ENCODE assay signal across 1 cellular context in the genomic region with DNA sequence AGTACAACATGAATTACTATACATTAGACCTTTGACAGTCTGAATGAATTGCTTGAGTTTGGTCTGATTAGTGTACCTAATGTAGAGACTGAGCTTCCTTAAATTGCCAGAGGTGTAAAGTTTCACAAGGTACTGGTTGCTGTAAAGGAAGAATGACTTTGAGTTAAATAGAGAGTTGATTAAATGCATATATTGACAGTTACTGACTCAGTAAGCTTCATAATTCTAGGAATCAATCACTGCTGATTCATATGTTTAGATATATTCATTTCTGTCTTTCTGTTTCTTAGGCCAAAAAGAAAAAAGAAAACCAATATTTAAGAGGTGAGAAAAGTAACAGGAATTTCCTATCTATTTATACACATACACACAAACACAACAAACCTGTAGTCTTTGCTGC.
A peak's percentile ranks its signal among the peaks of the same experiment; 100 is the strongest.
TF ChIP-seq lines count a peak whose summit lies in the region.

No MANE protein-coding gene starts in this region.

TF ChIP-seq in GM12878, 131 proteins besides CTCF, POLR2A, EP300 and RAD21 (continued from another document and continues in another):
- TF ChIP-seq, protein P1, sequence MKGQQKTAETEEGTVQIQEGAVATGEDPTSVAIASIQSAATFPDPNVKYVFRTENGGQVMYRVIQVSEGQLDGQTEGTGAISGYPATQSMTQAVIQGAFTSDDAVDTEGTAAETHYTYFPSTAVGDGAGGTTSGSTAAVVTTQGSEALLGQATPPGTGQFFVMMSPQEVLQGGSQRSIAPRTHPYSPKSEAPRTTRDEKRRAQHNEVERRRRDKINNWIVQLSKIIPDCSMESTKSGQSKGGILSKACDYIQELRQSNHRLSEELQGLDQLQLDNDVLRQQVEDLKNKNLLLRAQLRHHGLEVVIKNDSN (IDR thresholded peaks at IDR 0.05; ENCODE audit: borderline replicate concordance, extremely low read length, insufficient read depth, low read depth, low read length), result no peak
- TF ChIP-seq EZH2 (IDR thresholded peaks at IDR 0.05; ENCODE audit: borderline replicate concordance, control insufficient read depth, low read depth, low read length), result no peak
- TF ChIP-seq HDGF (IDR thresholded peaks at IDR 0.05), result no peak
- TF ChIP-seq GABPA (IDR thresholded peaks at IDR 0.05; ENCODE audit: low read depth), result peak; percentile 82
- TF ChIP-seq BACH1 (IDR thresholded peaks at IDR 0.05; ENCODE audit: borderline replicate concordance), result no peak
- TF ChIP-seq, protein P2, sequence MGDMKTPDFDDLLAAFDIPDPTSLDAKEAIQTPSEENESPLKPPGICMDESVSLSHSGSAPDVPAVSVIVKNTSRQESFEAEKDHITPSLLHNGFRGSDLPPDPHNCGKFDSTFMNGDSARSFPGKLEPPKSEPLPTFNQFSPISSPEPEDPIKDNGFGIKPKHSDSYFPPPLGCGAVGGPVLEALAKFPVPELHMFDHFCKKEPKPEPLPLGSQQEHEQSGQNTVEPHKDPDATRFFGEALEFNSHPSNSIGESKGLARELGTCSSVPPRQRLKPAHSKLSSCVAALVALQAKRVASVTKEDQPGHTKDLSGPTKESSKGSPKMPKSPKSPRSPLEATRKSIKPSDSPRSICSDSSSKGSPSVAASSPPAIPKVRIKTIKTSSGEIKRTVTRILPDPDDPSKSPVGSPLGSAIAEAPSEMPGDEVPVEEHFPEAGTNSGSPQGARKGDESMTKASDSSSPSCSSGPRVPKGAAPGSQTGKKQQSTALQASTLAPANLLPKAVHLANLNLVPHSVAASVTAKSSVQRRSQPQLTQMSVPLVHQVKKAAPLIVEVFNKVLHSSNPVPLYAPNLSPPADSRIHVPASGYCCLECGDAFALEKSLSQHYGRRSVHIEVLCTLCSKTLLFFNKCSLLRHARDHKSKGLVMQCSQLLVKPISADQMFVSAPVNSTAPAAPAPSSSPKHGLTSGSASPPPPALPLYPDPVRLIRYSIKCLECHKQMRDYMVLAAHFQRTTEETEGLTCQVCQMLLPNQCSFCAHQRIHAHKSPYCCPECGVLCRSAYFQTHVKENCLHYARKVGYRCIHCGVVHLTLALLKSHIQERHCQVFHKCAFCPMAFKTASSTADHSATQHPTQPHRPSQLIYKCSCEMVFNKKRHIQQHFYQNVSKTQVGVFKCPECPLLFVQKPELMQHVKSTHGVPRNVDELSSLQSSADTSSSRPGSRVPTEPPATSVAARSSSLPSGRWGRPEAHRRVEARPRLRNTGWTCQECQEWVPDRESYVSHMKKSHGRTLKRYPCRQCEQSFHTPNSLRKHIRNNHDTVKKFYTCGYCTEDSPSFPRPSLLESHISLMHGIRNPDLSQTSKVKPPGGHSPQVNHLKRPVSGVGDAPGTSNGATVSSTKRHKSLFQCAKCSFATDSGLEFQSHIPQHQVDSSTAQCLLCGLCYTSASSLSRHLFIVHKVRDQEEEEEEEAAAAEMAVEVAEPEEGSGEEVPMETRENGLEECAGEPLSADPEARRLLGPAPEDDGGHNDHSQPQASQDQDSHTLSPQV (IDR thresholded peaks at IDR 0.05), result no peak
- TF ChIP-seq SUPT20H (IDR thresholded peaks at IDR 0.05; ENCODE audit: borderline replicate concordance, control insufficient read depth, low read depth, low read length), result no peak
- TF ChIP-seq POLR2AphosphoS2 (IDR thresholded peaks at IDR 0.05; ENCODE audit: low read depth, low read length), result no peak
- TF ChIP-seq CHD4 (IDR thresholded peaks at IDR 0.05), result no peak
- peak; percentile 95 for TF ChIP-seq MEF2A (IDR thresholded peaks at IDR 0.05; ENCODE audit: insufficient read depth, low read depth, low read length)
- TF ChIP-seq CHD1 (IDR thresholded peaks at IDR 0.05; ENCODE audit: low read depth, low read length), result no peak
- TF ChIP-seq SP1 (IDR thresholded peaks at IDR 0.05; ENCODE audit: low read depth, low read length), result no peak
- TF ChIP-seq, protein P3, sequence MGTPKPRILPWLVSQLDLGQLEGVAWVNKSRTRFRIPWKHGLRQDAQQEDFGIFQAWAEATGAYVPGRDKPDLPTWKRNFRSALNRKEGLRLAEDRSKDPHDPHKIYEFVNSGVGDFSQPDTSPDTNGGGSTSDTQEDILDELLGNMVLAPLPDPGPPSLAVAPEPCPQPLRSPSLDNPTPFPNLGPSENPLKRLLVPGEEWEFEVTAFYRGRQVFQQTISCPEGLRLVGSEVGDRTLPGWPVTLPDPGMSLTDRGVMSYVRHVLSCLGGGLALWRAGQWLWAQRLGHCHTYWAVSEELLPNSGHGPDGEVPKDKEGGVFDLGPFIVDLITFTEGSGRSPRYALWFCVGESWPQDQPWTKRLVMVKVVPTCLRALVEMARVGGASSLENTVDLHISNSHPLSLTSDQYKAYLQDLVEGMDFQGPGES (IDR thresholded peaks at IDR 0.05), result no peak
- TF ChIP-seq RB1 (IDR thresholded peaks at IDR 0.05; ENCODE audit: borderline replicate concordance), result no peak
- TF ChIP-seq SIN3A (IDR thresholded peaks at IDR 0.05; ENCODE audit: low read depth, low read length), result no peak
- TF ChIP-seq TARDBP (IDR thresholded peaks at IDR 0.05; ENCODE audit: borderline replicate concordance), result 0 out of 2 replicates have a peak, but pooled peaks have one; percentile 20
- TF ChIP-seq BMI1 (IDR thresholded peaks at IDR 0.05; ENCODE audit: borderline replicate concordance), result 0 out of 2 replicates have a peak, but pooled peaks have one; percentile 37
- TF ChIP-seq SRF (IDR thresholded peaks at IDR 0.05; ENCODE audit: low read depth in 2 of 2, low read length in 2 of 2), result peak in 1 of 2 experiments; percentile 70; a peak in 1 of 4 replicates
- TF ChIP-seq, protein P4, sequence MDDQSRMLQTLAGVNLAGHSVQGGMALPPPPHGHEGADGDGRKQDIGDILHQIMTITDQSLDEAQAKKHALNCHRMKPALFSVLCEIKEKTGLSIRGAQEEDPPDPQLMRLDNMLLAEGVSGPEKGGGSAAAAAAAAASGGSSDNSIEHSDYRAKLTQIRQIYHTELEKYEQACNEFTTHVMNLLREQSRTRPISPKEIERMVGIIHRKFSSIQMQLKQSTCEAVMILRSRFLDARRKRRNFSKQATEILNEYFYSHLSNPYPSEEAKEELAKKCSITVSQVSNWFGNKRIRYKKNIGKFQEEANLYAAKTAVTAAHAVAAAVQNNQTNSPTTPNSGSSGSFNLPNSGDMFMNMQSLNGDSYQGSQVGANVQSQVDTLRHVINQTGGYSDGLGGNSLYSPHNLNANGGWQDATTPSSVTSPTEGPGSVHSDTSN (IDR thresholded peaks at IDR 0.05; ENCODE audit: insufficient replicate concordance, low read depth, low read length), result no peak
- TF ChIP-seq SMARCA5 (IDR thresholded peaks at IDR 0.05), result no peak
- TF ChIP-seq ZNF24 (IDR thresholded peaks at IDR 0.05), result no peak
- peak; percentile 68; the same call in 1 of the 2 replicates for TF ChIP-seq GATAD2B (conservative IDR thresholded peaks at IDR 0.05; ENCODE audit: low read depth)
- TF ChIP-seq, protein P5, sequence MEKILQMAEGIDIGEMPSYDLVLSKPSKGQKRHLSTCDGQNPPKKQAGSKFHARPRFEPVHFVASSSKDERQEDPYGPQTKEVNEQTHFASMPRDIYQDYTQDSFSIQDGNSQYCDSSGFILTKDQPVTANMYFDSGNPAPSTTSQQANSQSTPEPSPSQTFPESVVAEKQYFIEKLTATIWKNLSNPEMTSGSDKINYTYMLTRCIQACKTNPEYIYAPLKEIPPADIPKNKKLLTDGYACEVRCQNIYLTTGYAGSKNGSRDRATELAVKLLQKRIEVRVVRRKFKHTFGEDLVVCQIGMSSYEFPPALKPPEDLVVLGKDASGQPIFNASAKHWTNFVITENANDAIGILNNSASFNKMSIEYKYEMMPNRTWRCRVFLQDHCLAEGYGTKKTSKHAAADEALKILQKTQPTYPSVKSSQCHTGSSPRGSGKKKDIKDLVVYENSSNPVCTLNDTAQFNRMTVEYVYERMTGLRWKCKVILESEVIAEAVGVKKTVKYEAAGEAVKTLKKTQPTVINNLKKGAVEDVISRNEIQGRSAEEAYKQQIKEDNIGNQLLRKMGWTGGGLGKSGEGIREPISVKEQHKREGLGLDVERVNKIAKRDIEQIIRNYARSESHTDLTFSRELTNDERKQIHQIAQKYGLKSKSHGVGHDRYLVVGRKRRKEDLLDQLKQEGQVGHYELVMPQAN (conservative IDR thresholded peaks at IDR 0.05), result no peak
- TF ChIP-seq, protein P6, sequence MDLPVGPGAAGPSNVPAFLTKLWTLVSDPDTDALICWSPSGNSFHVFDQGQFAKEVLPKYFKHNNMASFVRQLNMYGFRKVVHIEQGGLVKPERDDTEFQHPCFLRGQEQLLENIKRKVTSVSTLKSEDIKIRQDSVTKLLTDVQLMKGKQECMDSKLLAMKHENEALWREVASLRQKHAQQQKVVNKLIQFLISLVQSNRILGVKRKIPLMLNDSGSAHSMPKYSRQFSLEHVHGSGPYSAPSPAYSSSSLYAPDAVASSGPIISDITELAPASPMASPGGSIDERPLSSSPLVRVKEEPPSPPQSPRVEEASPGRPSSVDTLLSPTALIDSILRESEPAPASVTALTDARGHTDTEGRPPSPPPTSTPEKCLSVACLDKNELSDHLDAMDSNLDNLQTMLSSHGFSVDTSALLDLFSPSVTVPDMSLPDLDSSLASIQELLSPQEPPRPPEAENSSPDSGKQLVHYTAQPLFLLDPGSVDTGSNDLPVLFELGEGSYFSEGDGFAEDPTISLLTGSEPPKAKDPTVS (IDR thresholded peaks at IDR 0.05; ENCODE audit: low read depth, low read length), result no peak
- no peak for TF ChIP-seq SUZ12 (IDR thresholded peaks at IDR 0.05; ENCODE audit: unreplicated experiment)
- TF ChIP-seq CHD2 (IDR thresholded peaks at IDR 0.05; ENCODE audit: borderline replicate concordance, low read depth, low read length), result no peak
- no peak for TF ChIP-seq NFXL1 (IDR thresholded peaks at IDR 0.05; ENCODE audit: borderline replicate concordance)
- TF ChIP-seq, protein P7, sequence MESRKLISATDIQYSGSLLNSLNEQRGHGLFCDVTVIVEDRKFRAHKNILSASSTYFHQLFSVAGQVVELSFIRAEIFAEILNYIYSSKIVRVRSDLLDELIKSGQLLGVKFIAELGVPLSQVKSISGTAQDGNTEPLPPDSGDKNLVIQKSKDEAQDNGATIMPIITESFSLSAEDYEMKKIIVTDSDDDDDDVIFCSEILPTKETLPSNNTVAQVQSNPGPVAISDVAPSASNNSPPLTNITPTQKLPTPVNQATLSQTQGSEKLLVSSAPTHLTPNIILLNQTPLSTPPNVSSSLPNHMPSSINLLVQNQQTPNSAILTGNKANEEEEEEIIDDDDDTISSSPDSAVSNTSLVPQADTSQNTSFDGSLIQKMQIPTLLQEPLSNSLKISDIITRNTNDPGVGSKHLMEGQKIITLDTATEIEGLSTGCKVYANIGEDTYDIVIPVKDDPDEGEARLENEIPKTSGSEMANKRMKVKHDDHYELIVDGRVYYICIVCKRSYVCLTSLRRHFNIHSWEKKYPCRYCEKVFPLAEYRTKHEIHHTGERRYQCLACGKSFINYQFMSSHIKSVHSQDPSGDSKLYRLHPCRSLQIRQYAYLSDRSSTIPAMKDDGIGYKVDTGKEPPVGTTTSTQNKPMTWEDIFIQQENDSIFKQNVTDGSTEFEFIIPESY (IDR thresholded peaks at IDR 0.05), result no peak
- TF ChIP-seq SREBF2 (IDR thresholded peaks at IDR 0.05; ENCODE audit: low read length), result no peak
- TF ChIP-seq, protein P8, sequence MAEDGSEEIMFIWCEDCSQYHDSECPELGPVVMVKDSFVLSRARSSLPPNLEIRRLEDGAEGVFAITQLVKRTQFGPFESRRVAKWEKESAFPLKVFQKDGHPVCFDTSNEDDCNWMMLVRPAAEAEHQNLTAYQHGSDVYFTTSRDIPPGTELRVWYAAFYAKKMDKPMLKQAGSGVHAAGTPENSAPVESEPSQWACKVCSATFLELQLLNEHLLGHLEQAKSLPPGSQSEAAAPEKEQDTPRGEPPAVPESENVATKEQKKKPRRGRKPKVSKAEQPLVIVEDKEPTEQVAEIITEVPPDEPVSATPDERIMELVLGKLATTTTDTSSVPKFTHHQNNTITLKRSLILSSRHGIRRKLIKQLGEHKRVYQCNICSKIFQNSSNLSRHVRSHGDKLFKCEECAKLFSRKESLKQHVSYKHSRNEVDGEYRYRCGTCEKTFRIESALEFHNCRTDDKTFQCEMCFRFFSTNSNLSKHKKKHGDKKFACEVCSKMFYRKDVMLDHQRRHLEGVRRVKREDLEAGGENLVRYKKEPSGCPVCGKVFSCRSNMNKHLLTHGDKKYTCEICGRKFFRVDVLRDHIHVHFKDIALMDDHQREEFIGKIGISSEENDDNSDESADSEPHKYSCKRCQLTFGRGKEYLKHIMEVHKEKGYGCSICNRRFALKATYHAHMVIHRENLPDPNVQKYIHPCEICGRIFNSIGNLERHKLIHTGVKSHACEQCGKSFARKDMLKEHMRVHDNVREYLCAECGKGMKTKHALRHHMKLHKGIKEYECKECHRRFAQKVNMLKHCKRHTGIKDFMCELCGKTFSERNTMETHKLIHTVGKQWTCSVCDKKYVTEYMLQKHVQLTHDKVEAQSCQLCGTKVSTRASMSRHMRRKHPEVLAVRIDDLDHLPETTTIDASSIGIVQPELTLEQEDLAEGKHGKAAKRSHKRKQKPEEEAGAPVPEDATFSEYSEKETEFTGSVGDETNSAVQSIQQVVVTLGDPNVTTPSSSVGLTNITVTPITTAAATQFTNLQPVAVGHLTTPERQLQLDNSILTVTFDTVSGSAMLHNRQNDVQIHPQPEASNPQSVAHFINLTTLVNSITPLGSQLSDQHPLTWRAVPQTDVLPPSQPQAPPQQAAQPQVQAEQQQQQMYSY (CRISPR knock-in tag; IDR thresholded peaks at IDR 0.05), result no peak
- TF ChIP-seq, protein P9, sequence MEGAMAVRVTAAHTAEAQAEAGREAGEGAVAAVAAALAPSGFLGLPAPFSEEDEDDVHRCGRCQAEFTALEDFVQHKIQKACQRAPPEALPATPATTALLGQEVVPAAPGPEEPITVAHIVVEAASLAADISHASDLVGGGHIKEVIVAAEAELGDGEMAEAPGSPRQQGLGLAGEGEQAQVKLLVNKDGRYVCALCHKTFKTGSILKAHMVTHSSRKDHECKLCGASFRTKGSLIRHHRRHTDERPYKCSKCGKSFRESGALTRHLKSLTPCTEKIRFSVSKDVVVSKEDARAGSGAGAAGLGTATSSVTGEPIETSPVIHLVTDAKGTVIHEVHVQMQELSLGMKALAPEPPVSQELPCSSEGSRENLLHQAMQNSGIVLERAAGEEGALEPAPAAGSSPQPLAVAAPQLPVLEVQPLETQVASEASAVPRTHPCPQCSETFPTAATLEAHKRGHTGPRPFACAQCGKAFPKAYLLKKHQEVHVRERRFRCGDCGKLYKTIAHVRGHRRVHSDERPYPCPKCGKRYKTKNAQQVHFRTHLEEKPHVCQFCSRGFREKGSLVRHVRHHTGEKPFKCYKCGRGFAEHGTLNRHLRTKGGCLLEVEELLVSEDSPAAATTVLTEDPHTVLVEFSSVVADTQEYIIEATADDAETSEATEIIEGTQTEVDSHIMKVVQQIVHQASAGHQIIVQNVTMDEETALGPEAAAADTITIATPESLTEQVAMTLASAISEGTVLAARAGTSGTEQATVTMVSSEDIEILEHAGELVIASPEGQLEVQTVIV (IDR thresholded peaks at IDR 0.05; ENCODE audit: borderline replicate concordance, partially characterized antibody), result no peak
- TF ChIP-seq, protein P10, sequence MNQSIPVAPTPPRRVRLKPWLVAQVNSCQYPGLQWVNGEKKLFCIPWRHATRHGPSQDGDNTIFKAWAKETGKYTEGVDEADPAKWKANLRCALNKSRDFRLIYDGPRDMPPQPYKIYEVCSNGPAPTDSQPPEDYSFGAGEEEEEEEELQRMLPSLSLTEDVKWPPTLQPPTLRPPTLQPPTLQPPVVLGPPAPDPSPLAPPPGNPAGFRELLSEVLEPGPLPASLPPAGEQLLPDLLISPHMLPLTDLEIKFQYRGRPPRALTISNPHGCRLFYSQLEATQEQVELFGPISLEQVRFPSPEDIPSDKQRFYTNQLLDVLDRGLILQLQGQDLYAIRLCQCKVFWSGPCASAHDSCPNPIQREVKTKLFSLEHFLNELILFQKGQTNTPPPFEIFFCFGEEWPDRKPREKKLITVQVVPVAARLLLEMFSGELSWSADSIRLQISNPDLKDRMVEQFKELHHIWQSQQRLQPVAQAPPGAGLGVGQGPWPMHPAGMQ (IDR thresholded peaks at IDR 0.05; ENCODE audit: borderline replicate concordance), result no peak
- TF ChIP-seq NFYA (IDR thresholded peaks at IDR 0.05; ENCODE audit: borderline replicate concordance, low read depth, low read length), result no peak
- no peak for TF ChIP-seq KAT2A (conservative IDR thresholded peaks at IDR 0.05; ENCODE audit: control insufficient read depth, low read depth, low read length)
- no peak for TF ChIP-seq RELA (IDR thresholded peaks at IDR 0.05; ENCODE audit: borderline replicate concordance, partially characterized antibody)
